ENCODE assay signal across 8 cellular contexts in genomic region chr19:51570962-51571575, GRCh38. TPM values are rescaled to one million over a fixed set of nuclear protein-coding genes. Genes with fewer than 3 reads are reported as not detected.
DNase-seq lines count a peak whose midpoint lies in the region; ATAC-seq and TF ChIP-seq lines count a peak whose summit lies in the region.

Gene ZNF175, plus strand, starts transcription at chr19:51571283. Its CDS starts 2,047 bp downstream, at chr19:51573330.

- H3K9me3 ChIP-seq in lower lobe of right lung: no peaks in the 10 kb centered on the region

- H3K4me1 ChIP-seq in lower lobe of right lung: peaks cover 22% of the 10 kb centered on the region

- peaks cover 2% of the 10 kb centered on the region for H3K27me3 ChIP-seq in lower lobe of right lung (ENCODE audit: low read depth)

- POLR2A ChIA-PET in activated CD8-positive, alpha-beta T cell treated with anti-CD3 and anti-CD28 coated beads, Interleukin-2, amount 10 ng/mL, durations not matched to agents 7 days and 5 days (lab: Charles Lee): no interaction called here

- peak; percentile 46 for TF ChIP-seq POLR2A in GM19099 (IDR thresholded peaks at IDR 0.05; ENCODE audit: extremely low read depth, insufficient read length, low read depth)

- peak within 1 kb of the TSS; percentile 54 for H3K27ac ChIP-seq in lower lobe of right lung

- peak; percentile 94 for DNase-seq in AG20443 (ENCODE audit: low spot score)
- DNase-seq in NCI-H82 (lab: John Stamatoyannopoulos, UW): peak; percentile 98
- peak; percentile 85 for DNase-seq in activated CD8-positive, alpha-beta T cell treated with anti-CD3 and anti-CD28 coated beads, Interleukin-2, amount 10 ng/mL, durations not matched to agents 7 days and 5 days
- DNase-seq in effector CD8-positive, alpha-beta T cell (lab: John Stamatoyannopoulos, UW): peak; percentile 79
- peak; percentile 94 for DNase-seq in lower lobe of right lung
- DNase-seq in stimulated activated CD4-positive, alpha-beta T cell treated with anti-CD3 and anti-CD28 coated beads, Interleukin-4, amount 100 ng/mL, for 48 hours (ENCODE audit: low read depth in 2 of 2): peak; percentile 77 to 83

- no peak for TF ChIP-seq CTCF in lower lobe of right lung (IDR thresholded peaks at IDR 0.05)

- peaks cover 25% of the 10 kb centered on the region for H3K4me1 Mint-ChIP-seq in activated CD8-positive, alpha-beta T cell treated with anti-CD3 and anti-CD28 coated beads, Interleukin-2, amount 10 ng/mL, durations not matched to agents 7 days and 5 days (ENCODE audit: low read depth)

- intact Hi-C loops in lower lobe of right lung (cut with DNase I): no loop called here

- H3K27me3 Mint-ChIP-seq in activated CD8-positive, alpha-beta T cell treated with anti-CD3 and anti-CD28 coated beads, Interleukin-2, amount 10 ng/mL, durations not matched to agents 7 days and 5 days (ENCODE audit: low read depth): peaks cover 10% of the 10 kb centered on the region

- H3K36me3 ChIP-seq in lower lobe of right lung: peaks cover 25% of the 10 kb centered on the region

- ATAC-seq in HG03460 (IDR thresholded peaks at IDR 0.05; ENCODE audit: unreplicated experiment): peak; percentile 58
- peak; percentile 94 for ATAC-seq in activated CD8-positive, alpha-beta T cell treated with anti-CD3 and anti-CD28 coated beads, Interleukin-2, amount 10 ng/mL, durations not matched to agents 7 days and 5 days
- ATAC-seq in lower lobe of right lung: peak; percentile 99 to 100

- no peaks in the 10 kb centered on the region for H3K9me3 Mint-ChIP-seq in activated CD8-positive, alpha-beta T cell treated with anti-CD3 and anti-CD28 coated beads, Interleukin-2, amount 10 ng/mL, durations not matched to agents 7 days and 5 days (ENCODE audit: insufficient read depth)

- peaks cover 20% of the 10 kb centered on the region for H3K36me3 Mint-ChIP-seq in activated CD8-positive, alpha-beta T cell treated with anti-CD3 and anti-CD28 coated beads, Interleukin-2, amount 10 ng/mL, durations not matched to agents 7 days and 5 days (ENCODE audit: low read depth)

- CTCF ChIA-PET in activated CD8-positive, alpha-beta T cell treated with anti-CD3 and anti-CD28 coated beads, Interleukin-2, amount 10 ng/mL, durations not matched to agents 7 days and 5 days (lab: Charles Lee): interaction anchor here (0.8 kb wide), 1 partner anchor 56 kb away, joined by 5 read pairs; no protein-coding TSS in a partner anchor

- H3K4me3 Mint-ChIP-seq in activated CD8-positive, alpha-beta T cell treated with anti-CD3 and anti-CD28 coated beads, Interleukin-2, amount 10 ng/mL, durations not matched to agents 7 days and 5 days: peak within 1 kb of the TSS; percentile 97

- H3K27ac Mint-ChIP-seq in activated CD8-positive, alpha-beta T cell treated with anti-CD3 and anti-CD28 coated beads, Interleukin-2, amount 10 ng/mL, durations not matched to agents 7 days and 5 days: peak within 1 kb of the TSS; percentile 76

- H3K4me3 ChIP-seq in lower lobe of right lung: peak within 1 kb of the TSS; percentile 64

RNA-seq across cellular contexts. Expression of gene ZNF175, which starts in this region (rescaled TPM):
- total RNA-seq in activated CD8-positive, alpha-beta T cell treated with anti-CD3 and anti-CD28 coated beads, Interleukin-2, amount 10 ng/mL, durations not matched to agents 7 days and 5 days: 1 to 10 TPM; 8.4 to 9.7 TPM
- total RNA-seq in lower lobe of right lung: 17.1 TPM

Comparison
In these comparisons a context has a peak if more than half of its experiments do, and no peak if none do; other contexts are left out.
1. Peak in every context shown above with its lines: DNase-seq, ATAC-seq, H3K4me3 ChIP-seq and H3K27ac ChIP-seq.